Comparison of ENCODE assay signal across 10 cellular contexts in genomic region chr1:43269627-43270375, GRCh38. TPM values are rescaled to one million over a fixed set of nuclear protein-coding genes. Genes with fewer than 3 reads are reported as not detected.
DNase-seq lines count a peak whose midpoint lies in the region; TF ChIP-seq lines count a peak whose summit lies in the region.
"Had no signal": no experiment of that assay in that cellular context is flagged by ENCODE, and none has a peak within 500 bp of the region (broad histone marks: within the 10 kb centered on the region; RNA-seq: fewer than 3 reads in every experiment).

TSS of gene TMEM125 (plus strand) at chr1:43269983. CDS start at chr1:43272723, 2,740 bp downstream.

- CTCF ChIA-PET in RWPE1 (lab: Yijun Ruan, JAX): interaction anchor here (0.6 kb wide), 1 partner anchor 83 kb away, joined by 3 read pairs; no protein-coding TSS in a partner anchor

- 87 to 91% methylated on average over 5 to 7 of the region's 7 CpGs for WGBS in endodermal cell (ENCODE audit: insufficient coverage in 1 of 2, insufficient read length in 1 of 2), 2 experiments

- DNase-seq in DMS153 treated with DMSO at 0.1 percent for 48 hours (lab: John Stamatoyannopoulos, UW; ENCODE audit: unreplicated experiment) (peak; percentile 29), M059J (ENCODE audit: low read depth) (peak; percentile 7), endodermal cell (no peak), NCI-H146 (lab: John Stamatoyannopoulos, UW) (no peak), COLO668 (lab: John Stamatoyannopoulos, UW; ENCODE audit: unreplicated experiment) (no peak), ACHN (no peak), RWPE1 (ENCODE audit: low spot score) (no peak)
- DNase-seq: activated CD4-positive, alpha-beta T cell treated with anti-CD3 and anti-CD28 coated beads for 1 hour; erythroblast had no signal

- no peaks in the 10 kb centered on the region for H3K36me3 ChIP-seq in endodermal cell (ENCODE audit: control insufficient read depth, insufficient read depth, low read length)

- H3K4me3 Mint-ChIP-seq in endodermal cell (peak within 1 kb of the TSS; percentile 72), nephron (peak within 1 kb of the TSS; percentile 84 to 85 (median 84))

- peaks cover 15% of the 10 kb centered on the region for H3K27me3 Mint-ChIP-seq in endodermal cell (ENCODE audit: insufficient read depth)
- peaks cover 30% of the 10 kb centered on the region for H3K27me3 Mint-ChIP-seq in nephron (ENCODE audit: low read depth)

- H3K9me3 ChIP-seq in endodermal cell (ENCODE audit: control insufficient read depth, low read length): peaks cover 12% of the 10 kb centered on the region

- POLR2A ChIA-PET in RWPE1 (lab: Yijun Ruan, JAX; ENCODE audit: low non-redundant PET): no interaction called here

- H3K27ac ChIP-seq in endodermal cell (ENCODE audit: low read depth, low read length) (no peak within 1 kb of the TSS), RWPE1 (no peak within 1 kb of the TSS)

- H3K4me1 ChIP-seq in endodermal cell (ENCODE audit: control insufficient read depth, insufficient read depth, low read length): no peaks in the 10 kb centered on the region

- H3K36me3 Mint-ChIP-seq in endodermal cell (ENCODE audit: low read depth): peaks cover 12% of the 10 kb centered on the region
- no peaks in the 10 kb centered on the region for H3K36me3 Mint-ChIP-seq in nephron (ENCODE audit: low read depth)

- no peak for TF ChIP-seq CTCF in endodermal cell (conservative IDR thresholded peaks at IDR 0.05)
- TF ChIP-seq CTCF in nephron (IDR thresholded peaks at IDR 0.05; ENCODE audit: unreplicated experiment in 3 of 3): no peak
- TF ChIP-seq CTCF in RWPE1 (conservative IDR thresholded peaks at IDR 0.05; ENCODE audit: low read depth): no peak

- H3K9ac ChIP-seq in endodermal cell (ENCODE audit: extremely low read depth, low read length, poor library complexity, severe bottlenecking): peak within 1 kb of the TSS; percentile 38

- no peak within 1 kb of the TSS for H3K4me3 ChIP-seq in endodermal cell (ENCODE audit: low read length)

- in situ Hi-C loops in ACHN (cut with HindIII; ENCODE audit: low pct_ligation_motif_present, low pct_unique_long_range_greater_than_20kb, low sequenced_read_pairs): no loop called here

- H3K9me3 Mint-ChIP-seq in endodermal cell (peaks cover 19% of the 10 kb centered on the region), nephron (peaks cover 8% of the 10 kb centered on the region)

- H3K4me1 Mint-ChIP-seq in endodermal cell: peaks cover 16% of the 10 kb centered on the region
- H3K4me1 Mint-ChIP-seq in nephron: peaks cover 15% of the 10 kb centered on the region

- H3K27me3 ChIP-seq in endodermal cell (ENCODE audit: control insufficient read depth, insufficient read depth, low read length, poor library complexity, severe bottlenecking): no peaks in the 10 kb centered on the region

- H3K27ac Mint-ChIP-seq in endodermal cell: peak within 1 kb of the TSS; percentile 93
- H3K27ac Mint-ChIP-seq in nephron: peak within 1 kb of the TSS; percentile 71 to 88 (median 85)

RNA-seq across cellular contexts. Expression of gene TMEM125, which starts in this region (rescaled TPM):
- not detected in 2 replicates for total RNA-seq in M059J (2014; rRNA removed; shearing (Covaris generic))
- total RNA-seq in endodermal cell: 10 to 100 TPM; 11.7 to 16.6 TPM
- 1.1 TPM for polyA plus RNA-seq in endodermal cell (2013, experiment 1 of 2)
- polyA plus RNA-seq in endodermal cell (2013, experiment 2 of 2): 0.70 TPM

Comparison
In these comparisons a context has a peak if more than half of its experiments do, and no peak if none do; other contexts are left out.
1. RNA of gene TMEM125 (total RNA-seq): 11.7 to 16.6 TPM in endodermal cell; not detected in M059J; every median in the first group is over 10 times any median in the second.
2. Peak in DNase-seq in M059J; RNA of the gene not detected or under 1 TPM.